13 cellular contexts compared by ENCODE assay signal in the genomic region with DNA sequence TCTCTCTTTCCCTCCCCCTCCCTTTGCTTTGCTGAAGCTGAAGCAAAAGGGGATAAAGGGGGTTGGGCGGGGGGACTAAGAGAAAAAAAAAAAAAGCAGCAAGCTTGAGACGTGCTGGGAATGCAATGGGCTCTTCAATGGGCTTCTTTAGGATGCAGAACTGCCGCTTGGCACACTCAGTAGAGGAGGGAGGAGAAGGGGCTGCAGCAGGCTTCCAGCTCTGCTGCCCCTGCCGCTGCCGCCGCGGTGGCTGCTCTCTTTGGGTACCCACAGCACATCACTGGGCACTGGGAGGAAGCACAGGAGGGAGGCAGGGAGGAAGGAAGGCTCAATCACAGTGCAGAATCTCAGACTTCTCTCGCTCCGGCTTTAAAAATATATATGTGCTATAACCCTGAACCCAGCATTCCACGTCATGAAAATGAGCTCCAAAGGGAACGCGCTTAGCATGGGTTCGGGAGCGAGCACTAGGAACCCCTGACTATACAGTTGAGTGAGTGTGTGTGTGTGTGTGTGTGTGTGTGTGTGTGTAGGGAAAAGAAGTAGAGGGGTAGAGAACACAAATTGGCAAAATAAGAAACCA. TPM values are rescaled to one million over a fixed set of nuclear protein-coding genes. Genes with fewer than 3 reads are reported as not detected.
A peak's percentile ranks its signal among the peaks of the same experiment; 100 is the strongest.
DNase-seq lines count a peak whose midpoint lies in the region; ATAC-seq and TF ChIP-seq lines count a peak whose summit lies in the region.
"Had no signal": no experiment of that assay in that cellular context is flagged by ENCODE, and none has a peak within 500 bp of the region (broad histone marks: within the 10 kb centered on the region; RNA-seq: fewer than 3 reads in every experiment).

No MANE protein-coding gene starts in this region.

- ATAC-seq in HG03039 (IDR thresholded peaks at IDR 0.05; ENCODE audit: unreplicated experiment) = no peak
- ATAC-seq in heart right ventricle = no peak
- ATAC-seq: HCT116 had no signal

- WGBS in heart right ventricle, 2 donors = 1 to 4% methylated on average over 14 of the region's 14 CpGs

- H3K36me3 Mint-ChIP-seq in progenitor cell of endocrine pancreas (ENCODE audit: insufficient read depth) = no peaks in the 10 kb centered on the region

- H3K36me3 ChIP-seq in HAP-1 (replicated peaks) = no peaks in the 10 kb centered on the region
- H3K36me3 ChIP-seq in iPS-15b (ENCODE audit: control insufficient read depth, insufficient read depth, low read length) = no peaks in the 10 kb centered on the region
- H3K36me3 ChIP-seq in heart right ventricle = no peaks in the 10 kb centered on the region

- no peak overlapping the region for H3K9ac ChIP-seq in iPS-15b (ENCODE audit: low read depth, low read length)

- TF ChIP-seq CTCF in astrocyte of the cerebellum (IDR thresholded peaks at IDR 0.05; ENCODE audit: low read depth, low read length, missing control alignments) (no peak), progenitor cell of endocrine pancreas (IDR thresholded peaks at IDR 0.05; ENCODE audit: unreplicated experiment) (no peak), heart right ventricle (IDR thresholded peaks at IDR 0.05) (no peak)

- peaks cover 36% of the 10 kb centered on the region for H3K4me1 Mint-ChIP-seq in progenitor cell of endocrine pancreas (ENCODE audit: low read depth)

- intact Hi-C loops in heart right ventricle (cut with DNase I) = no loop called here

- H3K27me3 ChIP-seq in HAP-1 (ENCODE audit: low read depth) = no peaks in the 10 kb centered on the region
- peaks cover 39% of the 10 kb centered on the region for H3K27me3 ChIP-seq in iPS-15b (ENCODE audit: control insufficient read depth, insufficient read depth, low read length)
- peaks cover 0 to 59% (median 51%) of the 10 kb centered on the region in 7 donors for H3K27me3 ChIP-seq in heart right ventricle

- H3K4me3 ChIP-seq in HAP-1 = peak overlapping the region; percentile 51
- H3K4me3 ChIP-seq in astrocyte of the cerebellum (ENCODE audit: low read depth, low read length) = peak overlapping the region; percentile 34
- H3K4me3 ChIP-seq in iPS-15b (ENCODE audit: low read depth, low read length) = peak overlapping the region; percentile 84
- no peak overlapping the region for H3K4me3 ChIP-seq in heart right ventricle

- H3K27ac ChIP-seq in heart right ventricle = no peak overlapping the region

- H3K4me1 ChIP-seq in HAP-1 (peaks cover 13% of the 10 kb centered on the region), iPS-15b (ENCODE audit: control insufficient read depth, insufficient read depth, low read length) (peaks cover 7% of the 10 kb centered on the region), heart right ventricle (peaks cover 0 to 42% (median 23%) of the 10 kb centered on the region in 9 donors)

- H3K4me3 Mint-ChIP-seq in progenitor cell of endocrine pancreas (ENCODE audit: low read depth) = peak overlapping the region; percentile 65

- no peaks in the 10 kb centered on the region for H3K9me3 Mint-ChIP-seq in progenitor cell of endocrine pancreas (ENCODE audit: low read depth)

- H3K9me3 ChIP-seq in HAP-1 (no peaks in the 10 kb centered on the region), iPS-15b (ENCODE audit: control insufficient read depth, insufficient read depth, low read length) (no peaks in the 10 kb centered on the region), heart right ventricle (no peaks in the 10 kb centered on the region)

- no peak overlapping the region for H3K27ac Mint-ChIP-seq in progenitor cell of endocrine pancreas

- in situ Hi-C loops in HAP-1 (cut with MboI; ENCODE audit: low sequenced_read_pairs) = loop anchor here (25.0 kb wide), 1 partner anchor 780 kb away; no protein-coding TSS in a partner anchor
- in situ Hi-C loops in astrocyte of the cerebellum (cut with HindIII; ENCODE audit: low sequenced_read_pairs) = no loop called here

- H3K27me3 Mint-ChIP-seq in progenitor cell of endocrine pancreas = peaks cover 82% of the 10 kb centered on the region

- DNase-seq in HAP-1 (ENCODE audit: low spot score in 2 of 2) (peak; percentile 7 to 36), astrocyte of the cerebellum (ENCODE audit: low read depth) (no peak), progenitor cell of endocrine pancreas (ENCODE audit: low spot score, unreplicated experiment) (no peak), heart right ventricle (no peak), GDM1 (lab: John Stamatoyannopoulos, UW) (no peak), NCI-H1694 (lab: John Stamatoyannopoulos, UW) (no peak)
- DNase-seq: central memory CD4-positive, alpha-beta T cell; NCI-H510A; SHP77 treated with DMSO at 0.1 percent for 48 hours had no signal

RNA-seq across cellular contexts. Expression of a gene that starts 3.5 kb away (rescaled TPM):
- total RNA-seq in progenitor cell of endocrine pancreas = not detected in 2 replicates
- total RNA-seq in heart right ventricle = not detected
- not detected for polyA plus RNA-seq in heart right ventricle
- total RNA-seq: HT1080 had no signal

Comparison
In these comparisons a context has a peak if more than half of its experiments do, and no peak if none do; other contexts are left out.
1. DNase-seq: peak in HAP-1 (2 of 2); none in astrocyte of the cerebellum (single experiment), progenitor cell of endocrine pancreas (single experiment), heart right ventricle (0 of 2), GDM1 (single experiment) and NCI-H1694 (single experiment).
2. H3K4me3 ChIP-seq: peak in HAP-1 (single experiment), astrocyte of the cerebellum (single experiment) and iPS-15b (single experiment); none in heart right ventricle (0 of 10).